20 cellular contexts compared by ENCODE assay signal in genomic region chr7:132773527-132773956, GRCh38.
DNase-seq lines count a peak whose midpoint lies in the region; TF ChIP-seq lines count a peak whose summit lies in the region.
"Had no signal": no experiment of that assay in that cellular context is flagged by ENCODE, and none has a peak within 500 bp of the region (broad histone marks: within the 10 kb centered on the region; RNA-seq: fewer than 3 reads in every experiment).

No MANE protein-coding gene starts in this region.

- H3K27me3 ChIP-seq in AG04450 (ENCODE audit: control insufficient read depth, insufficient read depth, low read length) (peaks cover 5% of the 10 kb centered on the region), PC-9 (ENCODE audit: insufficient read depth, low read depth) (no peaks in the 10 kb centered on the region)
- H3K27me3 ChIP-seq: heart right ventricle had no signal

- no peaks in the 10 kb centered on the region for H4K20me1 ChIP-seq in PC-9 (ENCODE audit: insufficient read depth)

- no peaks in the 10 kb centered on the region; the same call in 1 of the 2 replicates for H3K9me2 ChIP-seq in PC-9 (ENCODE audit: insufficient read depth)

- no peak for TF ChIP-seq CTCF in AG04450 (IDR thresholded peaks at IDR 0.05; ENCODE audit: low read depth, low read length)
- TF ChIP-seq CTCF in RWPE1 (conservative IDR thresholded peaks at IDR 0.05; ENCODE audit: low read depth): no peak
- TF ChIP-seq CTCF in chondrocyte (IDR thresholded peaks at IDR 0.05): no peak
- no peak for TF ChIP-seq CTCF in PC-9 (conservative IDR thresholded peaks at IDR 0.05)

- H3K27ac ChIP-seq in AG04450 (ENCODE audit: low read depth, low read length): no peak overlapping the region
- no peak overlapping the region for H3K27ac ChIP-seq in RWPE1
- H3K27ac ChIP-seq in PC-9: no peak overlapping the region
- H3K27ac ChIP-seq: heart right ventricle had no signal

- no peaks in the 10 kb centered on the region for H3K79me2 ChIP-seq in PC-9 (ENCODE audit: low read depth)

- no peak overlapping the region for H2AFZ ChIP-seq in PC-9

- peaks cover 8% of the 10 kb centered on the region for H3K4me1 Mint-ChIP-seq in chondrocyte (ENCODE audit: low read depth)
- H3K4me1 Mint-ChIP-seq in immature natural killer cell: peaks cover 27 to 31% of the 10 kb centered on the region in 2 donors
- H3K4me1 Mint-ChIP-seq: mesothelial cell of epicardium had no signal

- H3K36me3 Mint-ChIP-seq in chondrocyte (ENCODE audit: low read depth) (no peaks in the 10 kb centered on the region), immature natural killer cell (peaks cover 6 to 11% (median 9%) of the 10 kb centered on the region in 3 donors)
- H3K36me3 Mint-ChIP-seq: CD14-positive monocyte, IgD-negative memory B cell, mesothelial cell of epicardium had no signal

- no TSS peak for BruUV-seq in PC-9 (replicated peaks; lab: Mats Ljungman, UMichigan)

- H3K36me3 ChIP-seq in PC-9 (ENCODE audit: low read depth): no peaks in the 10 kb centered on the region
- H3K36me3 ChIP-seq: heart right ventricle had no signal

- H3K9me3 Mint-ChIP-seq in chondrocyte (ENCODE audit: low read depth) (peaks cover 16% of the 10 kb centered on the region), immature natural killer cell (peaks cover 5 to 17% (median 8%) of the 10 kb centered on the region in 6 donors)

- H3K4me3 Mint-ChIP-seq in chondrocyte (ENCODE audit: unreplicated experiment): no peak overlapping the region
- no peak overlapping the region for H3K4me3 Mint-ChIP-seq in immature natural killer cell
- H3K4me3 Mint-ChIP-seq: CD14-positive monocyte, endodermal cell, H9, IgD-negative memory B cell, mesothelial cell of epicardium had no signal

- no peaks in the 10 kb centered on the region for H3F3A ChIP-seq in PC-9 (ENCODE audit: insufficient read depth, low read depth)

- POLR2A ChIA-PET in AG04450 (lab: Yijun Ruan, JAX): no interaction called here
- POLR2A ChIA-PET in RWPE1 (lab: Yijun Ruan, JAX; ENCODE audit: low non-redundant PET): no interaction called here
- POLR2A ChIA-PET in PC-9 (lab: Charles Lee; ENCODE audit: unreplicated experiment): no interaction called here

- H3K4me2 ChIP-seq in PC-9: no peak overlapping the region
- H3K4me2 ChIP-seq: smooth muscle cell had no signal

- CTCF ChIA-PET in AG04450 (lab: Charles Lee): no interaction called here
- CTCF ChIA-PET in RWPE1 (lab: Yijun Ruan, JAX): no interaction called here
- CTCF ChIA-PET in PC-9 (lab: Charles Lee): no interaction called here

- H3K9me3 ChIP-seq in AG04450 (ENCODE audit: control insufficient read depth, insufficient read depth, low read length) (no peaks in the 10 kb centered on the region; the same call in 1 of the 2 replicates), PC-9 (ENCODE audit: insufficient read depth, low read depth) (peaks cover 8% of the 10 kb centered on the region; the same call in 1 of the 2 replicates)

- no peak overlapping the region for H3K4me3 ChIP-seq in AG04450 (ENCODE audit: low read depth, low read length)
- no peak overlapping the region for H3K4me3 ChIP-seq in PC-9
- H3K4me3 ChIP-seq: heart right ventricle, smooth muscle cell had no signal

- intact Hi-C loops in PC-9 (cut with micrococcal nuclease; ENCODE audit: unreplicated experiment): no loop called here

- H3K27me3 Mint-ChIP-seq in chondrocyte (ENCODE audit: low read depth) (no peaks in the 10 kb centered on the region), immature natural killer cell (ENCODE audit: low read depth in 3 of 3) (peaks cover 4 to 7% (median 5%) of the 10 kb centered on the region in 3 donors)

- DNase-seq in AG04450 (ENCODE audit: low read depth, low spot score): peak; percentile 6
- DNase-seq in ELR (ENCODE audit: low read depth): peak; percentile 49
- peak; percentile 38 for DNase-seq in RWPE1 (ENCODE audit: low spot score)
- DNase-seq in fibroblast of gingiva (ENCODE audit: low read depth): peak; percentile 79
- DNase-seq in NCI-H82 (lab: John Stamatoyannopoulos, UW): no peak
- no peak for DNase-seq in chondrocyte (ENCODE audit: low spot score)
- no peak for DNase-seq in PC-9
- DNase-seq in immature natural killer cell: no peak
- DNase-seq: activated naive CD4-positive, alpha-beta T cell treated with anti-CD3 and anti-CD28 coated beads, Interleukin-2, amount 50 U/mL, for 16 hours; DMS79; endodermal cell; H9; heart right ventricle; NCI-H1417; stimulated activated naive CD4-positive, alpha-beta T cell treated with Interleukin-2 at 50 U/mL for 16 hours; SW 1271 had no signal

- H3K27ac Mint-ChIP-seq in chondrocyte (ENCODE audit: unreplicated experiment) (no peak overlapping the region), immature natural killer cell (no peak overlapping the region)
- H3K27ac Mint-ChIP-seq: CD14-positive monocyte, endodermal cell, H9, IgD-negative memory B cell, mesothelial cell of epicardium had no signal

- no peaks in the 10 kb centered on the region for H3K4me1 ChIP-seq in PC-9 (replicated peaks; ENCODE audit: insufficient read depth)
- H3K4me1 ChIP-seq: heart right ventricle had no signal

Comparison
In these comparisons a context has a peak if more than half of its experiments do, and no peak if none do; other contexts are left out.
1. DNase-seq: peak in AG04450 (single experiment), ELR (single experiment), RWPE1 (single experiment) and fibroblast of gingiva (single experiment); none in NCI-H82 (single experiment), chondrocyte (single experiment), PC-9 (0 of 2) and immature natural killer cell (0 of 3).